Comparison of ENCODE assay signal across 1 cellular context in the genomic region with DNA sequence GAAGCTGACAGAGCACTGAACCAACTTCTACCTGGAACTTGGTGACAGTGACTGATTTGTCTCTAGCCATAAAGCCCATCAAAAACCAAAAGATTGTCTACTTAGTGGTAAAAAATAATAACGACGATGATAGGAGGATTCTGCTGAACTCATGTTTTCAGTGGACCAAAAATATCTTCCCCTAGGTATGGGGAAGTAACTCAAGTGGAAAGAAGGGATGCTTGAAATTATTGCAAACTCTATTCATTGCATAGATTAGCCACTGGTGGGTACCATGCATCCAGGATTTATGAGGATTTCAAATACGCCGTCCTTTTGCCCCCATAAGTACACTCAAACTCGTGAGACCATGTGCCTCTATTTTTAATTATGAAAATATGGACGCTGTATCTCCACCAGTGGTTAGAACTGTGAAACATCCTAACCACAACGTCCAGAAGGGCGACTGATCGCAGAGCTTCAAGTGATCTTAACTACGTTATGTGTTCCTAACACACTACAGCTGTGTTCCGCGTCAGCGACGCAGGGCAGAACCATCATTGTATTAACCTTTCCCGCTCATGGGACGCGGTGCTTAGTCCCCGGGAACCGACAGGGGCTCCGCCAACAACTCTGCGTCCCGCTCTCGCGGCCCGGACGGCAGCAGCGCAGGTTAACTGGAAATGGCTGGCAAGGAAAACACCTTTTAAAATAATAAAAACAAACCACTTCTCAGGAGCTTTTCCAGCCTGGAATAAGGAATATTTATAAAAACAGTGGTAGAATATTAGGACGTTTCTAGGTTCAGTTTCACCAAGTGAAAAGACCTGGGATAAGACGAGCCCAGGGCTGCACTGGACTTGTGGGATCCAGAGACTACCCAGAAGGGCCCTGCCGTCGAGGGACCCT.
TF ChIP-seq lines count a peak whose summit lies in the region.

No MANE protein-coding gene starts in this region.

TF ChIP-seq in GM23338, 12 proteins besides CTCF, POLR2A, EP300 and RAD21 (continued from another document):
- no peak for TF ChIP-seq EZH2 (IDR thresholded peaks at IDR 0.05; ENCODE audit: low read depth, unreplicated experiment)
